Comparison of ENCODE assay signal across 7 cellular contexts in genomic region chr15:75686212-75686642, GRCh38. TPM values are rescaled to one million over a fixed set of nuclear protein-coding genes. Genes with fewer than 3 reads are reported as not detected.
DNase-seq lines count a peak whose midpoint lies in the region; ATAC-seq and TF ChIP-seq lines count a peak whose summit lies in the region.
"Not testable (repeated sequence)": the region's sequence is repeated elsewhere in the genome, so short reads cannot be mapped to it uniquely, and the experiment has no call there.

No MANE protein-coding gene starts in this region.

- not testable (repeated sequence) for H3K27me3 ChIP-seq in right lobe of liver

- H3K9me3 ChIP-seq in right lobe of liver, result not testable (repeated sequence)

- H3K27ac ChIP-seq in right lobe of liver, result not testable (repeated sequence)

- H3K36me3 ChIP-seq in right lobe of liver, result not testable (repeated sequence)

- TF ChIP-seq POLR2A in right lobe of liver (IDR thresholded peaks at IDR 0.05), result not testable (repeated sequence)

- DNase-seq in M059J (ENCODE audit: low read depth), result peak; percentile 54
- peak; percentile 59 for DNase-seq in SK-N-DZ (ENCODE audit: low spot score)
- peak; percentile 86 for DNase-seq in activated T-cell treated with anti-CD3 and anti-CD28 coated beads, Interleukin-2, amount 50 U/mL, for 24 hours
- peak; percentile 57 for DNase-seq in effector CD4-positive, alpha-beta T cell
- peak; percentile 73 to 85 (median 83) for DNase-seq in right lobe of liver
- peak; percentile 59 to 65 for DNase-seq in stimulated activated CD4-positive, alpha-beta T cell treated with anti-CD3 and anti-CD28 coated beads, Interleukin-1b, Interleukin-23, amount 100 ng/mL, for 1 hour (ENCODE audit: low read depth in 2 of 2)

- not testable (repeated sequence) for H3K9me3 Mint-ChIP-seq in activated T-cell treated with anti-CD3 and anti-CD28 coated beads, Interleukin-2, amount 50 U/mL, for 24 hours

- not testable (repeated sequence) for H3K4me3 ChIP-seq in GM12875 (ENCODE audit: low read depth, low read length); right lobe of liver

- TF ChIP-seq CTCF in GM12875 (IDR thresholded peaks at IDR 0.05; ENCODE audit: borderline replicate concordance, insufficient read depth, low read depth, low read length), result peak; percentile 74
- TF ChIP-seq CTCF in right lobe of liver (IDR thresholded peaks at IDR 0.05), result peak; percentile 74 to 78 (median 76)

- not testable (repeated sequence) for H3K4me1 Mint-ChIP-seq in activated T-cell treated with anti-CD3 and anti-CD28 coated beads, Interleukin-2, amount 50 U/mL, for 24 hours (ENCODE audit: low read depth)

- WGBS in right lobe of liver (ENCODE audit: insufficient coverage, low coverage, low lambda C conversion rate, missing lambda C conversion rate), result 45% methylated on average over 7 of the region's 14 CpGs

- H3K4me1 ChIP-seq in right lobe of liver, result peaks cover 0 to 12% (median 3%) of the 10 kb centered on the region in 4 donors

- H3K4me3 Mint-ChIP-seq in activated T-cell treated with anti-CD3 and anti-CD28 coated beads, Interleukin-2, amount 50 U/mL, for 24 hours, result not testable (repeated sequence)

- not testable (repeated sequence) for H3K27me3 Mint-ChIP-seq in activated T-cell treated with anti-CD3 and anti-CD28 coated beads, Interleukin-2, amount 50 U/mL, for 24 hours

- H3K36me3 Mint-ChIP-seq in activated T-cell treated with anti-CD3 and anti-CD28 coated beads, Interleukin-2, amount 50 U/mL, for 24 hours (ENCODE audit: low read depth), result not testable (repeated sequence)

- ATAC-seq in right lobe of liver, result peak; percentile 83 to 91 (median 86)

- not testable (repeated sequence) for H3K27ac Mint-ChIP-seq in activated T-cell treated with anti-CD3 and anti-CD28 coated beads, Interleukin-2, amount 50 U/mL, for 24 hours

- intact Hi-C loops in right lobe of liver (cut with DNase I), result loop anchor here in 1 of 2 donors (10.0 kb wide), 1 partner anchor 51 kb away; no protein-coding TSS in a partner anchor

RNA-seq across cellular contexts. Expression of gene CSPG4, which starts 26.4 kb away (rescaled TPM):
- 3.4 and 8.2 TPM in 2 replicates for total RNA-seq in M059J (2014; rRNA removed; shearing (Covaris generic))
- polyA plus RNA-seq in SK-N-DZ (2014; cell fraction: cytosol; rRNA removed), result 2.3 and 2.6 TPM in 2 replicates
- polyA plus RNA-seq in SK-N-DZ (2014; cell fraction: nucleus; rRNA removed), result 1.7 and 2.3 TPM in 2 replicates
- under 1 TPM; 0.12 to 0.29 (median 0.20) TPM for total RNA-seq in right lobe of liver

RNA-seq across cellular contexts. Expression of gene SNX33, which starts 38.5 kb away (rescaled TPM):
- 8.2 and 10.6 TPM in 2 replicates for total RNA-seq in M059J (2014; rRNA removed; shearing (Covaris generic))
- polyA plus RNA-seq in SK-N-DZ (2014; cell fraction: cytosol; rRNA removed), result 3.5 and 4.2 TPM in 2 replicates
- 7.1 and 10.5 TPM in 2 replicates for polyA plus RNA-seq in SK-N-DZ (2014; cell fraction: nucleus; rRNA removed)
- 10 to 100 TPM; 12.0 to 17.2 (median 14.2) TPM for total RNA-seq in right lobe of liver

RNA-seq across cellular contexts. Expression of gene IMP3, which starts 46.2 kb away (rescaled TPM):
- 93.7 and 148 TPM in 2 replicates for total RNA-seq in M059J (2014; rRNA removed; shearing (Covaris generic))
- 206 and 226 TPM in 2 replicates for polyA plus RNA-seq in SK-N-DZ (2014; cell fraction: cytosol; rRNA removed)
- 135 and 163 TPM in 2 replicates for polyA plus RNA-seq in SK-N-DZ (2014; cell fraction: nucleus; rRNA removed)
- 100 to 1,000 TPM in 2 of 6 experiments, 10 to 100 TPM in 4; 37.7 to 192 (median 44.4) TPM for total RNA-seq in right lobe of liver
